Comparison of ENCODE assay signal across 25 cellular contexts in genomic region chr20:51491393-51491792, GRCh38. TPM values are rescaled to one million over a fixed set of nuclear protein-coding genes. Genes with fewer than 3 reads are reported as not detected.
DNase-seq lines count a peak whose midpoint lies in the region; ATAC-seq, FAIRE-seq and TF ChIP-seq lines count a peak whose summit lies in the region.
"Had no signal": no experiment of that assay in that cellular context is flagged by ENCODE, and none has a peak within 500 bp of the region (broad histone marks: within the 10 kb centered on the region; RNA-seq: fewer than 3 reads in every experiment).

No MANE protein-coding gene starts in this region.

- BruUV-seq in IMR-90 (replicated peaks; lab: Mats Ljungman, UMichigan) (no TSS peak), K562 (replicated peaks; lab: Mats Ljungman, UMichigan) (no TSS peak)

- TF ChIP-seq EP300 in K562 (IDR thresholded peaks at IDR 0.05; ENCODE audit: low read length) = no peak

- peak overlapping the region; percentile 52; the same call in 1 of the 2 replicates for H2AK5ac ChIP-seq in IMR-90 (ENCODE audit: low read depth, low read length)

- no peaks in the 10 kb centered on the region for H3K9me3 Mint-ChIP-seq in naive thymus-derived CD8-positive, alpha-beta T cell
- H3K9me3 Mint-ChIP-seq: stimulated activated memory B cell treated with anti-CD40 and anti-IgM and Interleukin-4, amounts not matched to agents 10 μg/mL and 1 μg/mL and 100 μg/mL, for 72 hours had no signal

- TF ChIP-seq CTCF in IMR-90 (conservative IDR thresholded peaks at IDR 0.05; ENCODE audit: low read depth, low read length) (no peak), K562 (IDR thresholded peaks at IDR 0.05 in 2 of 3, conservative IDR thresholded peaks at IDR 0.05 in 1 of 3; ENCODE audit: insufficient read depth in 2 of 3, low read depth in 1 of 3, low read length in 3 of 3) (no peak)

- H3K23ac ChIP-seq in IMR-90 (ENCODE audit: low read depth, low read length) = no peak overlapping the region

- no peak overlapping the region for H3K14ac ChIP-seq in IMR-90 (replicated peaks; ENCODE audit: low read depth, low read length)

- no peak overlapping the region; a peak in 1 of 22 replicates for H3K9ac ChIP-seq in BLaER1 treated with 17β-estradiol and CSF1 and Interleukin-3, amounts not matched to agents 10 nM and 100 nM
- no peak overlapping the region for H3K9ac ChIP-seq in IMR-90 (ENCODE audit: low read depth, low read length)
- peak overlapping the region in 1 of 2 experiments; percentile 94; a peak in 1 of 4 replicates for H3K9ac ChIP-seq in K562 (ENCODE audit: insufficient read depth in 1 of 2, low read depth in 2 of 2, low read length in 2 of 2)

- no peak overlapping the region for H3K18ac ChIP-seq in IMR-90 (ENCODE audit: low read depth, low read length)

- H2BK5ac ChIP-seq in IMR-90 (ENCODE audit: low read depth, low read length, poor library complexity, severe bottlenecking) = no peak overlapping the region

- no peak overlapping the region for H4K5ac ChIP-seq in IMR-90 (ENCODE audit: low read depth, low read length)

- H4K20me1 ChIP-seq in BLaER1 treated with 17β-estradiol and CSF1 and Interleukin-3, amounts not matched to agents 10 nM and 100 nM = peaks cover 0 to 4% (median 0%) of the 10 kb centered on the region in 11 experiments; a peak in 2 of 22 replicates
- peaks cover 3% of the 10 kb centered on the region; the same call in 1 of the 2 replicates for H4K20me1 ChIP-seq in IMR-90 (ENCODE audit: insufficient read depth, low read length)
- H4K20me1 ChIP-seq in K562 (replicated peaks; ENCODE audit: control insufficient read depth, insufficient read depth, low read length) = no peaks in the 10 kb centered on the region

- H4K91ac ChIP-seq in IMR-90 (ENCODE audit: insufficient read depth, low read depth, low read length) = no peak overlapping the region

- in situ Hi-C loops in IMR-90 (cut with MboI; ENCODE audit: low sequenced_read_pairs) = no loop called here
- in situ Hi-C loops in K562 (cut with MboI) = no loop called here

- no peaks in the 10 kb centered on the region for H3K79me1 ChIP-seq in IMR-90 (ENCODE audit: low read depth in 1 of 2, low read length in 2 of 2)

- peaks cover 41 to 80% (median 72%) of the 10 kb centered on the region in 4 donors for H3K4me1 Mint-ChIP-seq in naive thymus-derived CD8-positive, alpha-beta T cell

- no peak for TF ChIP-seq RAD21 in IMR-90 (IDR thresholded peaks at IDR 0.05; ENCODE audit: low read length)
- TF ChIP-seq RAD21 in K562 (CRISPR knock-in tag; conservative IDR thresholded peaks at IDR 0.05 in 1 of 2, IDR thresholded peaks at IDR 0.05 in 1 of 2) = no peak

- DNase-seq in IMR-90 = no peak
- DNase-seq in K562 (ENCODE audit: extremely low read depth in 1 of 4, low spot score in 3 of 4) = peak in 1 of 4 experiments; percentile 8
- DNase-seq in naive thymus-derived CD8-positive, alpha-beta T cell = no peak
- DNase-seq in activated CD4-positive, CD25-positive, alpha-beta regulatory T cell (lab: John Stamatoyannopoulos, UW) = no peak
- DNase-seq in NCI-H748 treated with DMSO at 0.1 percent for 48 hours (lab: John Stamatoyannopoulos, UW) = no peak
- no peak for DNase-seq in activated CD8-positive, alpha-beta memory T cell treated with anti-CD3 and anti-CD28 coated beads, Interleukin-2, amount 50 U/mL, for 4 hours
- DNase-seq: activated CD4-positive, alpha-beta T cell treated with anti-CD3 and anti-CD28 coated beads, Interleukin-2, amount 50 U/mL, for 1 hour; activated effector memory CD4-positive, alpha-beta T cell treated with Interleukin-2 at 50 U/mL for 16 hours; brain microvascular endothelial cell; DMS79 treated with DMSO at 0.1 percent for 48 hours; effector CD8-positive, alpha-beta T cell; foreskin melanocyte; NCI-H1092; NCI-H187 treated with DMSO at 0.1 percent for 48 hours; NCI-H526 treated with DMSO at 0.1 percent for 48 hours; ovary; stimulated activated CD4-positive, alpha-beta T cell treated with anti-CD3 and anti-CD28 coated beads, Interleukin-2, amount 100 ng/mL, for 48 hours; T-helper 2 cell; uterus had no signal

- H3K56ac ChIP-seq in IMR-90 (ENCODE audit: extremely low read depth, insufficient read depth, low read length) = no peak overlapping the region

- H3K79me2 ChIP-seq in K562 (ENCODE audit: control insufficient read depth, insufficient read depth, low read length) = peaks cover 31% of the 10 kb centered on the region
- H3K79me2 ChIP-seq: hepatocyte had no signal

- H3K4ac ChIP-seq in IMR-90 (ENCODE audit: low read depth, low read length) = no peak overlapping the region

- peaks cover 52 to 82% (median 74%) of the 10 kb centered on the region in 10 experiments for H3K4me1 ChIP-seq in BLaER1 treated with 17β-estradiol and CSF1 and Interleukin-3, amounts not matched to agents 10 nM and 100 nM
- H3K4me1 ChIP-seq in IMR-90 (ENCODE audit: control insufficient read depth, insufficient read depth, low read length) = peaks cover 13% of the 10 kb centered on the region
- peaks cover 36 to 40% of the 10 kb centered on the region in 2 experiments for H3K4me1 ChIP-seq in K562 (replicated peaks in 1 of 2; ENCODE audit: control insufficient read depth in 2 of 2, insufficient read depth in 2 of 2, low read length in 2 of 2)

- no peak overlapping the region for H2BK20ac ChIP-seq in IMR-90 (ENCODE audit: low read depth, low read length)

- no peak overlapping the region for H4K8ac ChIP-seq in IMR-90 (ENCODE audit: low read depth in 2 of 2, low read length in 2 of 2)

- peak overlapping the region in 6 of 10 donors; percentile 22 to 96 (median 80) for H3K27ac Mint-ChIP-seq in naive thymus-derived CD8-positive, alpha-beta T cell
- H3K27ac Mint-ChIP-seq: stimulated activated memory B cell treated with anti-CD40 and anti-IgM and Interleukin-4, amounts not matched to agents 10 μg/mL and 1 μg/mL and 100 μg/mL, for 72 hours had no signal

- peaks cover 0 to 11% (median 0%) of the 10 kb centered on the region in 11 experiments; a peak in 3 of 22 replicates for H3K36me3 ChIP-seq in BLaER1 treated with 17β-estradiol and CSF1 and Interleukin-3, amounts not matched to agents 10 nM and 100 nM
- no peaks in the 10 kb centered on the region for H3K36me3 ChIP-seq in IMR-90 (ENCODE audit: control insufficient read depth, insufficient read depth, low read length)
- H3K36me3 ChIP-seq in K562 (ENCODE audit: control insufficient read depth, insufficient read depth, low read length) = peaks cover 19% of the 10 kb centered on the region; the same call in 2 of the 3 replicates
- H3K36me3 ChIP-seq: brain microvascular endothelial cell, ovary, thoracic aorta, uterus had no signal

- H3K27me3 ChIP-seq in BLaER1 treated with 17β-estradiol and CSF1 and Interleukin-3, amounts not matched to agents 10 nM and 100 nM = no peaks in the 10 kb centered on the region
- H3K27me3 ChIP-seq in IMR-90 (ENCODE audit: control insufficient read depth, insufficient read depth, low read length) (no peaks in the 10 kb centered on the region), K562 (ENCODE audit: control insufficient read depth in 2 of 2, insufficient read depth in 2 of 2, low read length in 2 of 2) (no peaks in the 10 kb centered on the region)
- H3K27me3 ChIP-seq: brain microvascular endothelial cell, hepatocyte, ovary, uterus had no signal

- no peak overlapping the region for H2BK120ac ChIP-seq in IMR-90 (ENCODE audit: low read depth, low read length)

- ATAC-seq in IMR-90 (ENCODE audit: low read depth) (no peak), K562 (no peak)
- ATAC-seq in naive thymus-derived CD8-positive, alpha-beta T cell = no peak
- ATAC-seq: stimulated activated memory B cell treated with anti-CD40 and anti-IgM and Interleukin-4, amounts not matched to agents 10 μg/mL and 1 μg/mL and 100 μg/mL, for 72 hours had no signal

- CTCF ChIA-PET in IMR-90 (lab: Yijun Ruan, JAX) (no interaction called here), K562 (lab: Yijun Ruan, JAX; ENCODE audit: low intra/inter-chr PET ratio) (no interaction called here)

- H3K4me3 ChIP-seq in BLaER1 treated with 17β-estradiol and CSF1 and Interleukin-3, amounts not matched to agents 10 nM and 100 nM = no peak overlapping the region
- H3K4me3 ChIP-seq in IMR-90 (ENCODE audit: insufficient read depth, low read depth, low read length) (no peak overlapping the region), K562 (no peak overlapping the region)
- H3K4me3 ChIP-seq: hepatocyte had no signal

- intact Hi-C loops in IMR-90 (cut with micrococcal nuclease) = no loop called here
- intact Hi-C loops in K562 (cut with micrococcal nuclease) = no loop called here

- 0 out of 22 replicates have a peak overlapping the region, but pooled peaks of 1 of the 11 experiments have one; percentile 81 for H3K27ac ChIP-seq in BLaER1 treated with 17β-estradiol and CSF1 and Interleukin-3, amounts not matched to agents 10 nM and 100 nM
- H3K27ac ChIP-seq in IMR-90 (ENCODE audit: insufficient read depth, low read length) (no peak overlapping the region), K562 (ENCODE audit: extremely low read depth, low read depth, low read length) (peak overlapping the region; percentile 94; the same call in 2 of the 3 replicates)
- H3K27ac ChIP-seq: brain microvascular endothelial cell, hepatocyte, ovary, RWPE1, SK-N-MC, thoracic aorta had no signal

- FAIRE-seq in K562 (lab: Jason Lieb, UNC) = no peak

- POLR2A ChIA-PET in IMR-90 (lab: Charles Lee; ENCODE audit: unreplicated experiment) (no interaction called here), K562 (lab: Yijun Ruan, JAX) (interaction anchor here (0.5 to 1.5 kb wide), 2 partner anchors 22 to 57 kb away, joined by 3 read pairs; no protein-coding TSS in a partner anchor)
- POLR2A ChIA-PET in naive thymus-derived CD8-positive, alpha-beta T cell (lab: Charles Lee) = interaction anchor here (1.3 kb wide), 1 partner anchor 13 kb away, joined by 3 read pairs; no protein-coding TSS in a partner anchor

- H3K4me3 Mint-ChIP-seq in naive thymus-derived CD8-positive, alpha-beta T cell = peak overlapping the region in 1 of 10 donors; percentile 63
- H3K4me3 Mint-ChIP-seq: stimulated activated memory B cell treated with anti-CD40 and anti-IgM and Interleukin-4, amounts not matched to agents 10 μg/mL and 1 μg/mL and 100 μg/mL, for 72 hours had no signal

- dilution Hi-C loops in IMR-90 (cut with HindIII; ENCODE audit: low sequenced_read_pairs, unreplicated experiment) = no loop called here

- no peak overlapping the region for H2AFZ ChIP-seq in IMR-90 (replicated peaks; ENCODE audit: low read length, poor library complexity)
- H2AFZ ChIP-seq in K562 (ENCODE audit: low read depth, low read length) = no peak overlapping the region
- H2AFZ ChIP-seq: hepatocyte had no signal

- WGBS in IMR-90 (ENCODE audit: extremely low coverage in 2 of 2, insufficient read length in 1 of 2), 2 experiments = 89% methylated on average over 2 of the region's 11 CpGs; no CpG with 5 or more reads in 1 of the 2 experiments
- WGBS in K562 (ENCODE audit: insufficient coverage, low coverage, missing lambda C conversion rate) = 62% methylated on average over 11 of the region's 11 CpGs

- H2AK9ac ChIP-seq in IMR-90 (replicated peaks; ENCODE audit: low read depth, low read length, poor library complexity) = no peak overlapping the region

- no peak overlapping the region for H2BK15ac ChIP-seq in IMR-90 (ENCODE audit: low read depth, low read length)

- H3K9me1 ChIP-seq in IMR-90 (ENCODE audit: insufficient read depth, low read length) (peaks cover 9% of the 10 kb centered on the region; the same call in 1 of the 2 replicates), K562 (ENCODE audit: control insufficient read depth, insufficient read depth, low read length) (peaks cover 5% of the 10 kb centered on the region)

- TF ChIP-seq POLR2A in IMR-90 (IDR thresholded peaks at IDR 0.05; ENCODE audit: low read depth, low read length) (no peak), K562 (conservative IDR thresholded peaks at IDR 0.05) (no peak)

- H3K4me2 ChIP-seq in BLaER1 treated with 17β-estradiol and CSF1 and Interleukin-3, amounts not matched to agents 10 nM and 100 nM = peak overlapping the region; percentile 87 to 96 (median 93)
- no peak overlapping the region for H3K4me2 ChIP-seq in IMR-90 (ENCODE audit: low read depth, low read length)
- H3K4me2 ChIP-seq in K562 (ENCODE audit: insufficient read depth, low read length) = no peak overlapping the region
- H3K4me2 ChIP-seq: hepatocyte had no signal

- H3K36me3 Mint-ChIP-seq in naive thymus-derived CD8-positive, alpha-beta T cell = peaks cover 0 to 23% (median 5%) of the 10 kb centered on the region in 3 donors

- no peaks in the 10 kb centered on the region for H3K9me3 ChIP-seq in BLaER1 treated with 17β-estradiol and CSF1 and Interleukin-3, amounts not matched to agents 10 nM and 100 nM (replicated peaks in 1 of 11)
- H3K9me3 ChIP-seq in IMR-90 (ENCODE audit: control insufficient read depth, insufficient read depth, low read length) (no peaks in the 10 kb centered on the region), K562 (replicated peaks; ENCODE audit: control insufficient read depth, insufficient read depth, low read depth, low read length) (no peaks in the 10 kb centered on the region)
- H3K9me3 ChIP-seq: ovary, thoracic aorta, uterus had no signal

- H3K27me3 Mint-ChIP-seq in naive thymus-derived CD8-positive, alpha-beta T cell = no peaks in the 10 kb centered on the region
- H3K27me3 Mint-ChIP-seq: stimulated activated memory B cell treated with anti-CD40 and anti-IgM and Interleukin-4, amounts not matched to agents 10 μg/mL and 1 μg/mL and 100 μg/mL, for 72 hours had no signal

RNA-seq across cellular contexts. Expression of gene NFATC2, which starts 51.1 kb away (rescaled TPM):
- total RNA-seq in IMR-90 (2012; rRNA removed) (0.18 and 0.28 TPM in 2 replicates), K562 (2014; rRNA removed) (2.5 and 3.7 TPM in 2 replicates), K562 (2014; rRNA removed; fragmentation: Illumina TruSeq; extraction: Trizol) (2.7 and 3.0 TPM in 2 replicates), K562 (2015; rRNA removed; fragmentation: Illumina TruSeq; extraction: Trizol) (2.6 and 3.3 TPM in 2 replicates), K562 (2021) (11.2 and 11.3 TPM in 2 replicates)
- polyA plus RNA-seq in IMR-90 (2012; rRNA removed) (0.38 and 0.44 TPM in 2 replicates), K562 (2011; rRNA removed) (1.6 and 2.1 TPM in 2 replicates), K562 (2014; fragmentation: Illumina TruSeq; extraction: Trizol) (7.0 and 8.1 TPM in 2 replicates), K562 (2014; fragmentation: Nextera tagmentation; extraction: Ambion mirVana) (1 to 10 TPM; 1.9 to 4.1 TPM), K562 (2014; rRNA removed) (3.8 and 4.0 TPM in 2 replicates)
- 0.16 and 0.22 TPM in 2 replicates for polyA plus RNA-seq in IMR-90 (2012; cell fraction: cytosol; rRNA removed)
- polyA plus RNA-seq in IMR-90 (2012; cell fraction: nucleus; rRNA removed; ENCODE audit: low replicate concordance) = 0.70 and 0.74 TPM in 2 replicates
- 19.7 and 27.2 TPM in 2 replicates for total RNA-seq in K562 (2011; cell fraction: chromatin; rRNA removed; ENCODE audit: low replicate concordance)
- total RNA-seq in K562 (2011; cell fraction: nucleolus; rRNA removed) = 7.7 and 10.9 TPM in 2 replicates
- total RNA-seq in K562 (2011; cell fraction: nucleoplasm; rRNA removed) = 16.1 and 29.1 TPM in 2 replicates
- 1.00 and 1.6 TPM in 2 replicates for polyA plus RNA-seq in K562 (2011; cell fraction: cytosol; rRNA removed)
- 5.3 and 5.7 TPM in 2 replicates for polyA plus RNA-seq in K562 (2011; cell fraction: nucleus; rRNA removed)
- 7.2 and 8.8 TPM in 2 replicates for polyA plus RNA-seq in K562 (2012)
- 2.7 and 4.2 TPM in 2 replicates for polyA minus RNA-seq in K562 (2011; rRNA and poly(A)+ RNA removed)
- 4.4 and 4.8 TPM in 2 replicates for polyA minus RNA-seq in K562 (2011; cell fraction: cytosol; rRNA and poly(A)+ RNA removed)
- 4.3 TPM in 2 replicates for polyA minus RNA-seq in K562 (2011; cell fraction: nucleus; rRNA and poly(A)+ RNA removed)
- 10 to 100 TPM; 34.0 to 36.3 TPM for total RNA-seq in naive thymus-derived CD8-positive, alpha-beta T cell
- 10 to 100 TPM; 14.5 to 23.8 (median 14.5) TPM for polyA plus RNA-seq in naive thymus-derived CD8-positive, alpha-beta T cell

Comparison
In these comparisons a context has a peak if more than half of its experiments do, and no peak if none do; other contexts are left out.
1. H3K4me2 ChIP-seq: peak in BLaER1 treated with 17β-estradiol and CSF1 and Interleukin-3, amounts not matched to agents 10 nM and 100 nM (11 of 11); none in IMR-90 (single experiment) and K562 (single experiment).